ENCODE assay signal across 2 cellular contexts in the genomic region with DNA sequence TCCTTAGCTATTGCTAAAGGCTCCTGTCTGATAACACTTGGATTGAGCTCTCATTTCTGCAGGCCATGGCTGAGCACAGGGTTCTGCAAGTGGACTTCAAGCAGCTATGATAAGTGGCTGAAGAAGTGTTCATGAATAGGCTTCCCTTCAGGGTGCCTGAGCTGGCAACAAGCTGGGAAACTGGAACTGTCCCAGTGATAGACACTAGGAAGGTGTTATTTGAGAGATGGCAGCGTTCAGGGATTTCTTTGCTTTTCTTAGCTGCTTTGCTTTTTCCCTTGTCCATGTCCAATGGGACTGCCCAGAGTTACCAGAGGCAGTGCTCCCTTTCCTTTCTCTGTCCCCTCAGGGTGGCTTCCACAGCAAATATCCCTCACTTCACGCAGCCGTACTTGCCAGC.
TF ChIP-seq lines count a peak whose summit lies in the region.

No MANE protein-coding gene starts in this region.

TF ChIP-seq in GM23338, 12 proteins besides CTCF, POLR2A, EP300 and RAD21:
- TF ChIP-seq STAT1 (IDR thresholded peaks at IDR 0.05; ENCODE audit: unreplicated experiment): no peak
- TF ChIP-seq CREB1 (CRISPR knock-in tag; IDR thresholded peaks at IDR 0.05; ENCODE audit: low read depth): no peak
- no peak for TF ChIP-seq ZNF331 (CRISPR knock-in tag; IDR thresholded peaks at IDR 0.05; ENCODE audit: low read depth)
- no peak for TF ChIP-seq NANOG (IDR thresholded peaks at IDR 0.05; ENCODE audit: borderline replicate concordance)
- TF ChIP-seq POLR2AphosphoS5 (IDR thresholded peaks at IDR 0.05; ENCODE audit: low read depth): no peak
- no peak for TF ChIP-seq EZH2 (IDR thresholded peaks at IDR 0.05; ENCODE audit: low read depth, unreplicated experiment)
- TF ChIP-seq ZNF114 (CRISPR knock-in tag; IDR thresholded peaks at IDR 0.05): no peak
- TF ChIP-seq, protein P1, sequence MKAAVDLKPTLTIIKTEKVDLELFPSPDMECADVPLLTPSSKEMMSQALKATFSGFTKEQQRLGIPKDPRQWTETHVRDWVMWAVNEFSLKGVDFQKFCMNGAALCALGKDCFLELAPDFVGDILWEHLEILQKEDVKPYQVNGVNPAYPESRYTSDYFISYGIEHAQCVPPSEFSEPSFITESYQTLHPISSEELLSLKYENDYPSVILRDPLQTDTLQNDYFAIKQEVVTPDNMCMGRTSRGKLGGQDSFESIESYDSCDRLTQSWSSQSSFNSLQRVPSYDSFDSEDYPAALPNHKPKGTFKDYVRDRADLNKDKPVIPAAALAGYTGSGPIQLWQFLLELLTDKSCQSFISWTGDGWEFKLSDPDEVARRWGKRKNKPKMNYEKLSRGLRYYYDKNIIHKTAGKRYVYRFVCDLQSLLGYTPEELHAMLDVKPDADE (IDR thresholded peaks at IDR 0.05): no peak

TF ChIP-seq in H1, 55 proteins besides CTCF, POLR2A, EP300 and RAD21:
- no peak for TF ChIP-seq KDM4A (IDR thresholded peaks at IDR 0.05; ENCODE audit: low read depth, low read length, severe bottlenecking)
- TF ChIP-seq CHD2 (IDR thresholded peaks at IDR 0.05; ENCODE audit: low read length): no peak
- TF ChIP-seq SP2 (IDR thresholded peaks at IDR 0.05; ENCODE audit: low read length): no peak
- no peak for TF ChIP-seq JUN (IDR thresholded peaks at IDR 0.05; ENCODE audit: low read depth, low read length)
- no peak for TF ChIP-seq KDM1A (IDR thresholded peaks at IDR 0.05; ENCODE audit: borderline replicate concordance, low read length)
- no peak for TF ChIP-seq CREB1 (IDR thresholded peaks at IDR 0.05)
- no peak for TF ChIP-seq BCL11A (IDR thresholded peaks at IDR 0.05; ENCODE audit: low read depth in 2 of 2, low read length in 2 of 2)
TF ChIP-seq in H1: peak in this region for 0.
